In the genomic region with DNA sequence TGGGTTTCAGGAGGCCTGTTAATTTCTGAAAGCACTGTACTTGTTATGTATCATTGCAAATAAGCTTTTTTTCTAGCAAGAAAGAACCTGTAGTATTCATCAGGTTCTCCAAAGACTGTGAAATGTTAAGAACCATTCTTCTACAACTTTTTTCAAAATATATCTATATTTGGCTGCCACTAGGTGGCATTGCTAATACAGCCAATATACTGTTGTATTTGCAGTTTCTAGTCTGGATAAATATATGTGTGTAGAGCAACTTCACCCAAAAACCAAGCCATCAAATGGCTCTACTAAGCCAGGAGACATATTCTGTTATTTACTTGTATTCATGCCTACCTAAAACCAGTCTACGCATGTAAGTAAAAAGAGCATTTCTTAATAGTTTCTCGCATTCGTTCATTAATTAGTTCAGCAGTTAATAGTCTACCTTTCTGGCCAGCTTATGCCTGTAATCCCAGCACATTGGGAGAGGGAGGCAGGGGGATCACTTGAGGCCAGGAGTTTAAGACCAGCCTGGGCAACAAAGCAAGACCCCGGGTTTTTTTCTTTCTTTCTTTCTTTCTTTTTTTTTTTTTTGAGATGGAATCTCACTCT, we compare ENCODE assay signal across 8 cellular contexts. TPM values are rescaled to one million over a fixed set of nuclear protein-coding genes. Genes with fewer than 3 reads are reported as not detected.
DNase-seq lines count a peak whose midpoint lies in the region; ATAC-seq and TF ChIP-seq lines count a peak whose summit lies in the region.

No MANE protein-coding gene starts in this region.

- POLR2A ChIA-PET in Caco-2 (lab: Charles Lee) = interaction anchor here (0.6 to 0.7 kb wide), 3 partner anchors 48 to 130 kb away, joined by 3 to 6 read pairs (median 4); no protein-coding TSS in a partner anchor
- POLR2A ChIA-PET in HCT116 (lab: Charles Lee) = interaction anchor here (0.8 to 10.0 kb wide), 2 partner anchors 95 to 106 kb away, joined by 3 to 443 read pairs; no protein-coding TSS in a partner anchor

- H3K36me3 Mint-ChIP-seq in Caco-2 (ENCODE audit: insufficient read depth, unreplicated experiment) = peaks cover 37% of the 10 kb centered on the region
- peaks cover 12% of the 10 kb centered on the region for H3K36me3 Mint-ChIP-seq in neural crest cell (ENCODE audit: low read depth)

- H3K4me1 Mint-ChIP-seq in Caco-2 (ENCODE audit: low read depth, unreplicated experiment) (peaks cover 3% of the 10 kb centered on the region), neural crest cell (no peaks in the 10 kb centered on the region)

- H3K4me1 ChIP-seq in Caco-2 (no peaks in the 10 kb centered on the region), HCT116 (ENCODE audit: control insufficient read depth in 1 of 2, insufficient read depth in 2 of 2, low read length in 2 of 2) (peaks cover 39 to 42% of the 10 kb centered on the region in 2 experiments)

- no peak overlapping the region for H3K27ac Mint-ChIP-seq in Caco-2 (ENCODE audit: unreplicated experiment)
- H3K27ac Mint-ChIP-seq in neural crest cell (ENCODE audit: unreplicated experiment) = no peak overlapping the region

- peak; percentile 64 for ATAC-seq in HCT116
- ATAC-seq in HG02852 (IDR thresholded peaks at IDR 0.05; ENCODE audit: unreplicated experiment) = no peak
- no peak for ATAC-seq in GM21825 (IDR thresholded peaks at IDR 0.05; ENCODE audit: unreplicated experiment)

- peaks cover 3% of the 10 kb centered on the region; the same call in 1 of the 2 replicates for H3K9me3 ChIP-seq in Caco-2
- H3K9me3 ChIP-seq in HCT116 (ENCODE audit: control insufficient read depth in 1 of 2, insufficient read depth in 1 of 2, low read depth in 1 of 2, low read length in 2 of 2) = no peaks in the 10 kb centered on the region

- no peaks in the 10 kb centered on the region for H3K27me3 Mint-ChIP-seq in Caco-2 (ENCODE audit: insufficient read depth, unreplicated experiment)
- H3K27me3 Mint-ChIP-seq in neural crest cell (ENCODE audit: low read depth) = no peaks in the 10 kb centered on the region

- H3K4me3 ChIP-seq in Caco-2 (ENCODE audit: low read depth, low read length) (no peak overlapping the region), HCT116 (replicated peaks in 1 of 2; ENCODE audit: low read depth in 1 of 2, low read length in 2 of 2) (no peak overlapping the region), epithelial cell of esophagus (ENCODE audit: low read length) (no peak overlapping the region)

- no peaks in the 10 kb centered on the region for H4K20me1 ChIP-seq in HCT116 (ENCODE audit: insufficient read depth)

- H3K9me2 ChIP-seq in HCT116 (ENCODE audit: insufficient read depth) = no peaks in the 10 kb centered on the region

- BruUV-seq in Caco-2 (replicated peaks; lab: Mats Ljungman, UMichigan) (no TSS peak), HCT116 (replicated peaks; lab: Mats Ljungman, UMichigan) (no TSS peak)

- no peak overlapping the region for H3K9ac ChIP-seq in HCT116 (ENCODE audit: low read length)

- peak; percentile 93 for TF ChIP-seq RAD21 in HCT116 (IDR thresholded peaks at IDR 0.05; ENCODE audit: low read depth)

- peak; percentile 65 to 73 for TF ChIP-seq CTCF in Caco-2 (IDR thresholded peaks at IDR 0.05; ENCODE audit: insufficient read depth in 1 of 2, low read depth in 1 of 2, low read length in 1 of 2, severe bottlenecking in 1 of 2, unreplicated experiment in 1 of 2)
- peak; percentile 57 to 89 (median 88) for TF ChIP-seq CTCF in HCT116 (IDR thresholded peaks at IDR 0.05 in 2 of 3, conservative IDR thresholded peaks at IDR 0.05 in 1 of 3; ENCODE audit: borderline replicate concordance in 1 of 3, insufficient read depth in 1 of 3, low read depth in 2 of 3, low read length in 2 of 3)
- peak; percentile 60 for TF ChIP-seq CTCF in epithelial cell of esophagus (IDR thresholded peaks at IDR 0.05; ENCODE audit: insufficient read depth, low read depth, low read length, missing control alignments)
- TF ChIP-seq CTCF in neural crest cell (conservative IDR thresholded peaks at IDR 0.05) = peak; percentile 77

- no peaks in the 10 kb centered on the region for H3K27me3 ChIP-seq in Caco-2 (replicated peaks; ENCODE audit: control insufficient read depth, insufficient read depth, low read length)
- H3K27me3 ChIP-seq in HCT116 (ENCODE audit: insufficient read depth, low read length) = no peaks in the 10 kb centered on the region

- TF ChIP-seq POLR2A in HCT116 (IDR thresholded peaks at IDR 0.05; ENCODE audit: borderline replicate concordance, extremely low read depth, insufficient read depth, insufficient read length) = no peak

- H3K36me3 ChIP-seq in Caco-2 (ENCODE audit: control insufficient read depth, insufficient read depth, low read length) = peaks cover 2% of the 10 kb centered on the region; the same call in 1 of the 2 replicates
- peaks cover 0 to 10% of the 10 kb centered on the region in 2 experiments; a peak in 2 of 4 replicates for H3K36me3 ChIP-seq in HCT116 (ENCODE audit: control insufficient read depth in 1 of 2, insufficient read depth in 2 of 2, low read length in 2 of 2)

- H2AFZ ChIP-seq in HCT116 (ENCODE audit: low read depth, low read length, poor library complexity, severe bottlenecking) = no peak overlapping the region

- RAD21 ChIA-PET in HCT116 (lab: Charles Lee; ENCODE audit: low non-redundant PET in 1 of 2, low total read pairs in 2 of 2, uncharacterized antibody in 2 of 2, unreplicated experiment in 2 of 2) = interaction anchor here (0.7 to 2.5 kb wide), 4 partner anchors 107 to 290 kb away, joined by 3 to 11 read pairs (median 4); no protein-coding TSS in a partner anchor

- H3K4me3 Mint-ChIP-seq in Caco-2 (ENCODE audit: unreplicated experiment) = no peak overlapping the region
- H3K4me3 Mint-ChIP-seq in neural crest cell = no peak overlapping the region

- peaks cover 16% of the 10 kb centered on the region for H3K9me3 Mint-ChIP-seq in Caco-2 (ENCODE audit: unreplicated experiment)
- H3K9me3 Mint-ChIP-seq in neural crest cell = peaks cover 6% of the 10 kb centered on the region

- CTCF ChIA-PET in Caco-2 (lab: Charles Lee) = interaction anchor here (0.7 to 1.8 kb wide), 4 partner anchors 106 to 1765 kb away, joined by 3 to 6 read pairs (median 5); no protein-coding TSS in a partner anchor
- CTCF ChIA-PET in HCT116 (lab: Charles Lee) = interaction anchor here (0.5 to 5.4 kb wide), 6 partner anchors 36 to 290 kb away, joined by 3 to 57 read pairs (median 4); no protein-coding TSS in a partner anchor

- H3K27ac ChIP-seq in HCT116 (ENCODE audit: low read depth, low read length) = peak overlapping the region; percentile 26

- intact Hi-C loops in Caco-2 (cut with micrococcal nuclease; ENCODE audit: unreplicated experiment) = loop anchor here (1.0 kb wide), 1 partner anchor 112 kb away; no protein-coding TSS in a partner anchor
- intact Hi-C loops in HCT116 (cut with micrococcal nuclease) = loop anchor here (1.0 to 5.0 kb wide), 2 partner anchors 112 to 290 kb away; no protein-coding TSS in a partner anchor

- DNase-seq in Caco-2 (peak in 1 of 2 experiments; percentile 38), HCT116 (ENCODE audit: low read depth, low spot score) (no peak), RPMI7951 (ENCODE audit: low read depth) (peak; percentile 53), epithelial cell of esophagus (ENCODE audit: low read depth) (peak; percentile 65), neural crest cell (ENCODE audit: low read depth, low spot score) (no peak), NCI-H446 treated with DMSO at 0.1 percent for 48 hours (lab: John Stamatoyannopoulos, UW) (no peak)

- no peak overlapping the region for H3K4me2 ChIP-seq in HCT116 (ENCODE audit: low read length)

- H3K79me2 ChIP-seq in HCT116 (ENCODE audit: insufficient read depth, low read length) = peaks cover 3% of the 10 kb centered on the region; the same call in 1 of the 2 replicates

TF ChIP-seq in HCT116, 20 proteins besides CTCF, POLR2A, EP300 and RAD21:
- TF ChIP-seq SP1 (IDR thresholded peaks at IDR 0.05; ENCODE audit: low read depth) = no peak
- no peak; the same call in 1 of the 2 replicates for TF ChIP-seq CBX3 (IDR thresholded peaks at IDR 0.05; ENCODE audit: low read depth)
- 0 out of 2 replicates have a peak, but pooled peaks have one; percentile 32 for TF ChIP-seq SIN3A (IDR thresholded peaks at IDR 0.05; ENCODE audit: low read depth)
- no peak for TF ChIP-seq ELF1 (IDR thresholded peaks at IDR 0.05; ENCODE audit: borderline replicate concordance, low read depth)
- TF ChIP-seq POLR2AphosphoS5 (IDR thresholded peaks at IDR 0.05; ENCODE audit: low read depth, low read length) = no peak
- peak; percentile 37; the same call in 1 of the 2 replicates for TF ChIP-seq EGR1 (IDR thresholded peaks at IDR 0.05; ENCODE audit: low read depth)
- TF ChIP-seq CEBPB (IDR thresholded peaks at IDR 0.05; ENCODE audit: low read depth) = no peak
- no peak for TF ChIP-seq EZH2 (IDR thresholded peaks at IDR 0.05)

RNA-seq across cellular contexts. Expression of a gene that starts 39.5 kb away (rescaled TPM):
- total RNA-seq in Caco-2 (2022) (277 and 297 TPM in 2 replicates), HCT116 (2021; ENCODE audit: unreplicated experiment) (366 TPM), neural crest cell (53.8 and 62.6 TPM in 2 replicates)
- 92.7 and 130 TPM in 2 replicates for polyA plus RNA-seq in HCT116 (2012)
- 211 and 212 TPM in 2 replicates for total RNA-seq in RPMI7951 (2014; rRNA removed; shearing (Covaris generic))

RNA-seq across cellular contexts. Expression of a gene that starts 39.7 kb away (rescaled TPM):
- 36.1 and 36.6 TPM in 2 replicates for total RNA-seq in Caco-2 (2022)
- 59.6 TPM for total RNA-seq in HCT116 (2021; ENCODE audit: unreplicated experiment)
- polyA plus RNA-seq in HCT116 (2012) = 66.3 and 70.0 TPM in 2 replicates
- 19.1 and 30.6 TPM in 2 replicates for total RNA-seq in RPMI7951 (2014; rRNA removed; shearing (Covaris generic))
- 25.9 and 33.7 TPM in 2 replicates for total RNA-seq in neural crest cell

Comparison
In these comparisons a context has a peak if more than half of its experiments do, and no peak if none do; other contexts are left out.
1. DNase-seq: peak in RPMI7951 (single experiment) and epithelial cell of esophagus (single experiment); none in HCT116 (single experiment), neural crest cell (single experiment) and NCI-H446 treated with DMSO at 0.1 percent for 48 hours (single experiment).
2. Peak in every context shown above with its lines, with median percentiles within 50 percentile points of each other: CTCF ChIP-seq.